8 cellular contexts compared by ENCODE assay signal in the genomic region with DNA sequence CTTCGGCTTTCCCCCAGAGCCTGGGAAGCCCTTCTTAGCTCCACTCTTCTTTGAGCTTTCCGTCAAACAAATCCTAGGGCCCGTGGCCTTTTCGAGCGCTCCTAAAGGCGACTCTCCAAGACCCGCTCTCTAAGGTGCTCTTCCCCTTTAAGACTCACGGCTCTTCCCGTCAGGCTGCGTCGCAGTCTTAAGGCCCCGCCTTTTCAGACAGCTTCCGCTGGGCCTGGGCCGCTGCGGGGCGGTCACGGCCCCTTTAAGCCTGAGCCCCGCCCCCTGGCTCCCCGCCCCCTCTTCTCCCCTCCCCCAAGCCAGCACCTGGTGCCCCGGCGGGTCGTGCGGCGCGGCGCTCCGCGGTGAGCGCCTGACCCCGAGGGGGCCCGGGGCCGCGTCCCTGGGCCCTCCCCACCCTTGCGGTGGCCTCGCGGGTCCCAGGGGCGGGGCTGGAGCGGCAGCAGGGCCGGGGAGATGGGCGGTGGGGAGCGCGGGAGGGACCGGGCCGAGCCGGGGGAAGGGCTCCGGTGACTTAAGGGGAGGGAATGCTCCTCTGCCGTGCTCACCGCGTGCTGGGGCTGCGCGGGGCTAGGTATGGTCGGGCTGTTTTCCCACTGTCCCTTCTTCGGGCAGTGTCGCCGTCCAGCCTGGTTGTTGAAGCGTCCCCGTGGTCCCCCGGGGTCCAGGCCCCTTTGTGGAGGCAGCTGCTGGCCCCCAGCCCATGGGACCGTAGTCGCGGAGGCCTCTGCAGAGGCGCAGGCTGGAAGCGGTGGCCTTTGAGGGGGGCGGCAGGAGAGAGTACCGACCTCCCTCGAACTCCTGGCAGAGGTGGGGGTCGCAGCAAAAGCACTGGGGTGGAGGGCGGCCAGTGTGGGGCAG. TPM values are rescaled to one million over a fixed set of nuclear protein-coding genes. Genes with fewer than 3 reads are reported as not detected.
DNase-seq lines count a peak whose midpoint lies in the region; ATAC-seq and TF ChIP-seq lines count a peak whose summit lies in the region.

PEX5 (plus strand) TSS at position 289 of the 870 bp plus-strand sequence. CDS start 692 bp downstream, outside the sequence.

- POLR2A ChIA-PET in activated CD4-positive, alpha-beta memory T cell treated with anti-CD3 and anti-CD28 coated beads, Interleukin-2, amount 10 ng/mL, durations not matched to agents 7 days and 5 days (lab: Charles Lee), result interaction anchor here (0.6 to 1.0 kb wide), 2 partner anchors 16 to 837 kb away, joined by 3 read pairs; no protein-coding TSS in a partner anchor

- peak within 1 kb of the TSS; percentile 85 for H3K4me3 Mint-ChIP-seq in activated CD4-positive, alpha-beta memory T cell treated with anti-CD3 and anti-CD28 coated beads, Interleukin-2, amount 10 ng/mL, durations not matched to agents 7 days and 5 days

- H3K4me3 ChIP-seq in dorsolateral prefrontal cortex (peak within 1 kb of the TSS; percentile 61 to 98 (median 90)), right lobe of liver (peak within 1 kb of the TSS; percentile 88 to 94 (median 91))

- peaks cover 0 to 19% (median 3%) of the 10 kb centered on the region in 4 donors for H3K4me1 ChIP-seq in right lobe of liver

- CTCF ChIA-PET in activated CD4-positive, alpha-beta memory T cell treated with anti-CD3 and anti-CD28 coated beads, Interleukin-2, amount 10 ng/mL, durations not matched to agents 7 days and 5 days (lab: Charles Lee), result interaction anchor here (0.8 kb wide), 2 partner anchors 44 to 78 kb away, joined by 4 read pairs; no protein-coding TSS in a partner anchor

- peak; percentile 96 for ATAC-seq in GM19397 (IDR thresholded peaks at IDR 0.05; ENCODE audit: unreplicated experiment)
- peak; percentile 97 for ATAC-seq in HG03571 (IDR thresholded peaks at IDR 0.05; ENCODE audit: unreplicated experiment)
- ATAC-seq in right lobe of liver, result peak; percentile 91 to 96 (median 94)

- intact Hi-C loops in dorsolateral prefrontal cortex (cut with DNase I), result loop anchor here in 1 of 2 donors (5.0 kb wide), 1 partner anchor 47 kb away; no protein-coding TSS in a partner anchor
- intact Hi-C loops in right lobe of liver (cut with DNase I), result no loop called here

- no peaks in the 10 kb centered on the region for H3K27me3 Mint-ChIP-seq in activated CD4-positive, alpha-beta memory T cell treated with anti-CD3 and anti-CD28 coated beads, Interleukin-2, amount 10 ng/mL, durations not matched to agents 7 days and 5 days

- under 1% methylated on average over 28 of the region's 68 CpGs for WGBS in right lobe of liver (ENCODE audit: insufficient coverage, low coverage, low lambda C conversion rate, missing lambda C conversion rate)

- peak in 32 of 56 donors; percentile 8 to 60 (median 27) for TF ChIP-seq CTCF in dorsolateral prefrontal cortex (IDR thresholded peaks at IDR 0.05 in 54 of 56, conservative IDR thresholded peaks at IDR 0.05 in 2 of 56; ENCODE audit: low read depth in 1 of 56, partially characterized antibody in 56 of 56)
- TF ChIP-seq CTCF in right lobe of liver (IDR thresholded peaks at IDR 0.05), result no peak

- H3K27ac ChIP-seq in dorsolateral prefrontal cortex (peak within 1 kb of the TSS; percentile 80 to 98 (median 94)), right lobe of liver (peak within 1 kb of the TSS; percentile 63 to 93 (median 90))

- no peak for TF ChIP-seq POLR2A in right lobe of liver (IDR thresholded peaks at IDR 0.05)

- no peaks in the 10 kb centered on the region for H3K27me3 ChIP-seq in dorsolateral prefrontal cortex
- H3K27me3 ChIP-seq in right lobe of liver, result no peaks in the 10 kb centered on the region

- H3K4me1 Mint-ChIP-seq in activated CD4-positive, alpha-beta memory T cell treated with anti-CD3 and anti-CD28 coated beads, Interleukin-2, amount 10 ng/mL, durations not matched to agents 7 days and 5 days, result peaks cover 27% of the 10 kb centered on the region

- no peaks in the 10 kb centered on the region for H3K9me3 ChIP-seq in right lobe of liver

- H3K9me3 Mint-ChIP-seq in activated CD4-positive, alpha-beta memory T cell treated with anti-CD3 and anti-CD28 coated beads, Interleukin-2, amount 10 ng/mL, durations not matched to agents 7 days and 5 days, result no peaks in the 10 kb centered on the region

- H3K36me3 ChIP-seq in right lobe of liver, result peaks cover 0 to 3% (median 0%) of the 10 kb centered on the region in 4 donors

- DNase-seq in CD1c-positive myeloid dendritic cell (ENCODE audit: extremely low spot score) (peak; percentile 91), NCI-H774 (lab: John Stamatoyannopoulos, UW) (peak; percentile 93), dorsolateral prefrontal cortex (peak; percentile 79 to 93 (median 90)), right lobe of liver (peak; percentile 91 to 94 (median 92))
- DNase-seq in activated CD4-positive, alpha-beta memory T cell treated with anti-CD3 and anti-CD28 coated beads, Interleukin-2, amount 10 ng/mL, durations not matched to agents 7 days and 5 days, result peak; percentile 88
- peak; percentile 84 for DNase-seq in stimulated activated CD4-positive, alpha-beta T cell treated with anti-CD3 and anti-CD28 coated beads, Interleukin-4, amount 100 ng/mL, for 24 hours

- H3K36me3 Mint-ChIP-seq in activated CD4-positive, alpha-beta memory T cell treated with anti-CD3 and anti-CD28 coated beads, Interleukin-2, amount 10 ng/mL, durations not matched to agents 7 days and 5 days (ENCODE audit: low read depth), result peaks cover 19% of the 10 kb centered on the region

- H3K27ac Mint-ChIP-seq in activated CD4-positive, alpha-beta memory T cell treated with anti-CD3 and anti-CD28 coated beads, Interleukin-2, amount 10 ng/mL, durations not matched to agents 7 days and 5 days, result peak within 1 kb of the TSS; percentile 84

RNA-seq across cellular contexts. Expression of gene PEX5, which starts in this region (rescaled TPM):
- 10 to 100 TPM; 15.0 to 15.4 TPM for total RNA-seq in activated CD4-positive, alpha-beta memory T cell treated with anti-CD3 and anti-CD28 coated beads, Interleukin-2, amount 10 ng/mL, durations not matched to agents 7 days and 5 days
- total RNA-seq in dorsolateral prefrontal cortex, result 100 to 1,000 TPM in 5 of 120 experiments, 10 to 100 TPM in 115; 56.3 to 135 (median 80.9) TPM
- 10 to 100 TPM; 28.7 to 43.9 (median 36.2) TPM for total RNA-seq in right lobe of liver

Comparison
In these comparisons a context has a peak if more than half of its experiments do, and no peak if none do; other contexts are left out.
1. Peak in every context shown above with its lines: DNase-seq, ATAC-seq, H3K4me3 ChIP-seq and H3K27ac ChIP-seq.
2. CTCF ChIP-seq: peak in dorsolateral prefrontal cortex (32 of 56); none in right lobe of liver (0 of 4).